ENCODE assay signal across 1 cellular context in the genomic region with DNA sequence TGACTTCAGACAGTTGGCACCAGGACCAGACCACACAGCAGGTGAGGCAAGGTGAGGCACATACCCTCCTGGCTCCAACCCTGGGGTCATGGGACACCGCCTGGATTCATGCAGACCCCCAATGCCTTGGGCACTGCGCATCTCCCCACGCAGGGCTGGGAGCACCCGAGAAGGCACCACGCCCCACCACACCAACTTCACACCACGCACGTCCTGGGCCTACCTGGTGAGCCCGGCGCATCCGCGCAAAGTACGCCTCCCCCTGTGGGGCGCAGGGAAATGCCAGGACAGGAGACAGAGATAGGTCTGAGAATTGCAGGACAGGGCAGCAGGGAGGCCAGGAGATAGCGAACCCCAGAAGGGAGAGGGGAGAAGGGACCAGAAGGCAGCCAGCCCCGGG.
TF ChIP-seq lines count a peak whose summit lies in the region.

No MANE protein-coding gene starts in this region.

TF ChIP-seq in K562, 482 proteins besides CTCF, POLR2A, EP300 and RAD21:
- TF ChIP-seq RBM22 (IDR thresholded peaks at IDR 0.05; ENCODE audit: low read depth, low read length, poor library complexity, severe bottlenecking): peak; percentile 69
- TF ChIP-seq PHF21A (IDR thresholded peaks at IDR 0.05; ENCODE audit: borderline replicate concordance, low read depth): no peak
- TF ChIP-seq NCOR1 (IDR thresholded peaks at IDR 0.05): no peak
- TF ChIP-seq POLR2G (IDR thresholded peaks at IDR 0.05; ENCODE audit: low read depth, low read length): peak; percentile 38; the same call in 1 of the 2 replicates
TF ChIP-seq in K562: peak in this region for 2.
